11 cellular contexts compared by ENCODE assay signal in genomic region chr2:241868661-241869081, GRCh38. TPM values are rescaled to one million over a fixed set of nuclear protein-coding genes. Genes with fewer than 3 reads are reported as not detected.
DNase-seq lines count a peak whose midpoint lies in the region; ATAC-seq and TF ChIP-seq lines count a peak whose summit lies in the region.
"Had no signal": no experiment of that assay in that cellular context is flagged by ENCODE, and none has a peak within 500 bp of the region (broad histone marks: within the 10 kb centered on the region; RNA-seq: fewer than 3 reads in every experiment).

No MANE protein-coding gene starts in this region.

- peak overlapping the region; percentile 68 for H3K4me3 Mint-ChIP-seq in T-helper 17 cell

- H3K4me3 ChIP-seq in SK-N-SH (ENCODE audit: low read depth in 2 of 2, low read length in 1 of 2): no peak overlapping the region
- peak overlapping the region; percentile 22; the same call in 1 of the 2 replicates for H3K4me3 ChIP-seq in Jurkat, Clone E6-1 (ENCODE audit: low read length)
- no peak overlapping the region for H3K4me3 ChIP-seq in mucosa of descending colon
- no peak overlapping the region for H3K4me3 ChIP-seq in OCI-LY7 (ENCODE audit: low read depth, low read length, poor library complexity, severe bottlenecking)
- H3K4me3 ChIP-seq: GM23248 had no signal

- CTCF ChIA-PET in SK-N-SH (lab: Yijun Ruan, JAX) (interaction anchor here (0.7 to 3.3 kb wide), 9 partner anchors 9 to 203 kb away, joined by 3 to 20 read pairs (median 4); partner anchors contain the start of gene ING5), OCI-LY7 (lab: Charles Lee; ENCODE audit: unreplicated experiment) (no interaction called here)

- POLR2A ChIA-PET in SK-N-SH (lab: Yijun Ruan, JAX): interaction anchor here (1.1 to 1.4 kb wide), 2 partner anchors 16 to 134 kb away, joined by 3 read pairs; partner anchors contain the start of gene D2HGDH
- POLR2A ChIA-PET in OCI-LY7 (lab: Charles Lee): interaction anchor here (0.6 kb wide), 1 partner anchor 162 kb away, joined by 8 read pairs; no protein-coding TSS in a partner anchor

- H3K27ac ChIP-seq in SK-N-SH (ENCODE audit: low read depth in 2 of 2, low read length in 1 of 2) (no peak overlapping the region), OCI-LY7 (ENCODE audit: low read depth, low read length, poor library complexity, severe bottlenecking) (no peak overlapping the region)
- H3K27ac ChIP-seq: GM23248, KMS-11 had no signal

- H4K20me1 ChIP-seq in SK-N-SH (ENCODE audit: insufficient read depth) (no peaks in the 10 kb centered on the region), OCI-LY7 (ENCODE audit: insufficient read depth, low read length) (no peaks in the 10 kb centered on the region)

- H3K27me3 ChIP-seq in SK-N-SH (ENCODE audit: insufficient read depth): no peaks in the 10 kb centered on the region

- no TSS peak for BruUV-seq in OCI-LY7 (replicated peaks; lab: Mats Ljungman, UMichigan)

- H3K36me3 ChIP-seq in SK-N-SH (replicated peaks in 1 of 2; ENCODE audit: control insufficient read depth in 1 of 2, insufficient read depth in 2 of 2, low read length in 1 of 2): no peaks in the 10 kb centered on the region
- no peaks in the 10 kb centered on the region for H3K36me3 ChIP-seq in mucosa of descending colon (ENCODE audit: low read depth)
- H3K36me3 ChIP-seq in OCI-LY7 (ENCODE audit: insufficient read depth, low read length): no peaks in the 10 kb centered on the region

- H3K9me3 ChIP-seq in SK-N-SH (no peaks in the 10 kb centered on the region), T-helper 17 cell (ENCODE audit: control insufficient read depth, low read length, poor library complexity, severe bottlenecking) (no peaks in the 10 kb centered on the region), mucosa of descending colon (no peaks in the 10 kb centered on the region), OCI-LY7 (ENCODE audit: low read length) (peaks cover 13% of the 10 kb centered on the region; the same call in 1 of the 2 replicates)

- ATAC-seq in SK-N-SH treated with all-trans-retinoic acid at 6 μM for 48 hours (no peak), T-helper 17 cell (peak; percentile 33), mucosa of descending colon (peak; percentile 15), HG03196 (IDR thresholded peaks at IDR 0.05; ENCODE audit: unreplicated experiment) (no peak)

- peaks cover 6% of the 10 kb centered on the region for H3K27me3 Mint-ChIP-seq in T-helper 17 cell

- no peak overlapping the region for H3K9ac ChIP-seq in SK-N-SH
- H3K9ac ChIP-seq: GM23248, KMS-11 had no signal

- intact Hi-C loops in mucosa of descending colon (cut with DNase I, micrococcal nuclease) (no loop called here), OCI-LY7 (cut with micrococcal nuclease; ENCODE audit: unreplicated experiment) (no loop called here)

- H3K4me1 ChIP-seq in SK-N-SH (ENCODE audit: control insufficient read depth in 1 of 2, insufficient read depth in 2 of 2, low read depth in 1 of 2, low read length in 1 of 2): peaks cover 0 to 4% of the 10 kb centered on the region in 2 experiments; a peak in 1 of 4 replicates
- no peaks in the 10 kb centered on the region for H3K4me1 ChIP-seq in mucosa of descending colon (ENCODE audit: low read depth)
- no peaks in the 10 kb centered on the region for H3K4me1 ChIP-seq in OCI-LY7 (ENCODE audit: insufficient read depth, low read length, poor library complexity, severe bottlenecking)

- H2AFZ ChIP-seq in SK-N-SH (ENCODE audit: low read depth) (no peak overlapping the region), OCI-LY7 (ENCODE audit: low read length) (no peak overlapping the region)
- H2AFZ ChIP-seq: GM23248 had no signal

- DNase-seq in SK-N-SH: peak; percentile 57
- no peak for DNase-seq in Jurkat, Clone E6-1 (ENCODE audit: low read depth, low spot score)
- no peak for DNase-seq in T-helper 17 cell
- peak in 1 of 3 donors; percentile 54 for DNase-seq in mucosa of descending colon
- DNase-seq in OCI-LY7 (ENCODE audit: low spot score): no peak
- DNase-seq in foreskin melanocyte: no peak
- DNase-seq: EL had no signal

- no peak overlapping the region for H3K4me2 ChIP-seq in SK-N-SH
- no peak overlapping the region for H3K4me2 ChIP-seq in OCI-LY7 (ENCODE audit: low read length)
- H3K4me2 ChIP-seq: KMS-11 had no signal

- H3F3A ChIP-seq in SK-N-SH (replicated peaks; ENCODE audit: insufficient read depth): peaks cover 4% of the 10 kb centered on the region

- no peak for TF ChIP-seq CTCF in SK-N-SH (IDR thresholded peaks at IDR 0.05)
- TF ChIP-seq CTCF in mucosa of descending colon (IDR thresholded peaks at IDR 0.05): no peak
- no peak for TF ChIP-seq CTCF in OCI-LY7 (conservative IDR thresholded peaks at IDR 0.05; ENCODE audit: low read length)

- H3K9me2 ChIP-seq in SK-N-SH (no peaks in the 10 kb centered on the region), OCI-LY7 (ENCODE audit: insufficient read depth, low read length) (no peaks in the 10 kb centered on the region)

- H3K79me2 ChIP-seq in SK-N-SH (ENCODE audit: insufficient read depth) (no peaks in the 10 kb centered on the region), OCI-LY7 (ENCODE audit: insufficient read depth, low read depth, low read length) (no peaks in the 10 kb centered on the region)

- no peak for TF ChIP-seq EP300 in SK-N-SH (IDR thresholded peaks at IDR 0.05; ENCODE audit: borderline replicate concordance in 1 of 2, low read depth in 1 of 2, low read length in 1 of 2)

- 55% methylated on average over 14 of the region's 15 CpGs for WGBS in SK-N-SH (ENCODE audit: low lambda C conversion rate)

- no peak for TF ChIP-seq RAD21 in SK-N-SH (IDR thresholded peaks at IDR 0.05; ENCODE audit: low read length)

- peak overlapping the region; percentile 39 for H3K27ac Mint-ChIP-seq in T-helper 17 cell

- peaks cover 2% of the 10 kb centered on the region for H3K36me3 Mint-ChIP-seq in T-helper 17 cell (ENCODE audit: low read depth)

- peaks cover 29% of the 10 kb centered on the region for H3K4me1 Mint-ChIP-seq in T-helper 17 cell

TF ChIP-seq in SK-N-SH, 30 proteins besides CTCF, POLR2A, EP300 and RAD21 (continues in another document):
- TF ChIP-seq USF1 (IDR thresholded peaks at IDR 0.05; ENCODE audit: borderline replicate concordance, low read depth): no peak
- no peak for TF ChIP-seq TCF12 (IDR thresholded peaks at IDR 0.05)
- TF ChIP-seq NRF1 (IDR thresholded peaks at IDR 0.05; ENCODE audit: low read depth, low read length): no peak

TF ChIP-seq in SK-N-SH treated with all-trans-retinoic acid at 6 μM for 48 hours, 23 proteins besides CTCF, POLR2A, EP300 and RAD21:
- TF ChIP-seq CREB5 (CRISPR knock-in tag; IDR thresholded peaks at IDR 0.05; ENCODE audit: low read depth) (no peak), TCF4 (CRISPR knock-in tag; IDR thresholded peaks at IDR 0.05; ENCODE audit: borderline replicate concordance) (no peak), ISL1 (CRISPR knock-in tag; IDR thresholded peaks at IDR 0.05) (no peak), ZNF565 (CRISPR knock-in tag; conservative IDR thresholded peaks at IDR 0.05; ENCODE audit: low read depth) (no peak), GLIS3 (CRISPR knock-in tag; IDR thresholded peaks at IDR 0.05) (no peak), ZNF70 (CRISPR knock-in tag; IDR thresholded peaks at IDR 0.05) (no peak), ZC3H10 (CRISPR knock-in tag; IDR thresholded peaks at IDR 0.05) (no peak), ZNF8 (CRISPR knock-in tag; IDR thresholded peaks at IDR 0.05) (no peak)

RNA-seq across cellular contexts. Expression of gene RTP5, which starts 0.9 kb away (rescaled TPM):
- not detected in 2 replicates for polyA plus RNA-seq in SK-N-SH (2012; rRNA removed)
- polyA plus RNA-seq in SK-N-SH (2012; cell fraction: cytosol; rRNA removed): not detected in 2 replicates
- not detected in 2 replicates for polyA plus RNA-seq in SK-N-SH (2012; cell fraction: nucleus; rRNA removed)
- 1.3 TPM for polyA plus RNA-seq in Jurkat, Clone E6-1 (2012; ENCODE audit: insufficient read depth, insufficient read length)
- total RNA-seq in T-helper 17 cell (under 1 TPM in 1 of 2 donors, not detected in 1; 0.12 TPM), mucosa of descending colon (not detected), OCI-LY7 (2022) (not detected in 2 replicates)
- not detected in 2 replicates for total RNA-seq in OCI-LY7 (2014; rRNA removed; shearing (Covaris generic))
- total RNA-seq: GM23248 had no signal
- polyA plus RNA-seq: GM23248 had no signal

RNA-seq across cellular contexts. Expression of gene PDCD1, which starts 10.0 kb away (rescaled TPM):
- not detected in 2 replicates for polyA plus RNA-seq in SK-N-SH (2012; rRNA removed)
- polyA plus RNA-seq in SK-N-SH (2012; cell fraction: cytosol; rRNA removed): not detected in 2 replicates
- not detected in 2 replicates for polyA plus RNA-seq in SK-N-SH (2012; cell fraction: nucleus; rRNA removed)
- 3.5 TPM for polyA plus RNA-seq in Jurkat, Clone E6-1 (2012; ENCODE audit: insufficient read depth, insufficient read length)
- 10 to 100 TPM in 1 of 2 donors, 1 to 10 TPM in 1; 8.1 to 10.4 TPM for total RNA-seq in T-helper 17 cell
- under 1 TPM in 2 of 3 donors, not detected in 1; 0.13 to 0.70 TPM for total RNA-seq in mucosa of descending colon
- total RNA-seq in OCI-LY7 (2014; rRNA removed; shearing (Covaris generic)): not detected in 2 replicates
- not detected in 2 replicates for total RNA-seq in OCI-LY7 (2022)
- total RNA-seq: GM23248 had no signal
- polyA plus RNA-seq: GM23248 had no signal

RNA-seq across cellular contexts. Expression of gene NEU4, which starts 59.7 kb away (rescaled TPM):
- 0.05 TPM in 1 of 2 replicates, not detected in the other for polyA plus RNA-seq in SK-N-SH (2012; rRNA removed)
- 0.03 and 0.07 TPM in 2 replicates for polyA plus RNA-seq in SK-N-SH (2012; cell fraction: cytosol; rRNA removed)
- polyA plus RNA-seq in SK-N-SH (2012; cell fraction: nucleus; rRNA removed): 0.54 and 0.62 TPM in 2 replicates
- polyA plus RNA-seq in Jurkat, Clone E6-1 (2012; ENCODE audit: insufficient read depth, insufficient read length): not detected
- total RNA-seq in T-helper 17 cell (1 to 10 TPM; 4.1 to 9.4 TPM), mucosa of descending colon (10 to 100 TPM; 41.4 to 72.5 (median 71.0) TPM), OCI-LY7 (2022) (0.50 and 0.84 TPM in 2 replicates)
- not detected in 2 replicates for total RNA-seq in OCI-LY7 (2014; rRNA removed; shearing (Covaris generic))
- total RNA-seq: GM23248 had no signal
- polyA plus RNA-seq: GM23248 had no signal

Comparison
In these comparisons a context has a peak if more than half of its experiments do, and no peak if none do; other contexts are left out.
1. ATAC-seq: peak in T-helper 17 cell (single experiment) and mucosa of descending colon (single experiment); none in SK-N-SH treated with all-trans-retinoic acid at 6 μM for 48 hours (single experiment) and HG03196 (single experiment).
2. RNA of gene PDCD1, which starts 10.0 kb away (total RNA-seq): 8.1 to 10.4 TPM in T-helper 17 cell; 0.13 to 0.70 TPM in mucosa of descending colon and not detected in OCI-LY7; every median in the first group is over 4 times any median in the second.
3. RNA of gene NEU4, which starts 59.7 kb away (total RNA-seq): 41.4 to 72.5 TPM in mucosa of descending colon; 4.1 to 9.4 TPM in T-helper 17 cell and 0.50 to 0.84 TPM in OCI-LY7; every median in the first group is over 4 times any median in the second.